Comparison of ENCODE assay signal across 1 cellular context in genomic region chr16:71807905-71808592, GRCh38.
TF ChIP-seq lines count a peak whose summit lies in the region.

No MANE protein-coding gene starts in this region.

TF ChIP-seq in K562, 482 proteins besides CTCF, POLR2A, EP300 and RAD21 (continues in another document):
- TF ChIP-seq ZNF395 (CRISPR knock-in tag; IDR thresholded peaks at IDR 0.05) (0 out of 2 replicates have a peak, but pooled peaks have one; percentile 28), ZNF274 (IDR thresholded peaks at IDR 0.05; ENCODE audit: borderline replicate concordance, low read depth, low read length) (no peak), HDAC1 (IDR thresholded peaks at IDR 0.05) (peak in 1 of 2 experiments; percentile 43; a peak in 1 of 4 replicates), CBFA2T2 (conservative IDR thresholded peaks at IDR 0.05) (no peak), PHF21A (IDR thresholded peaks at IDR 0.05; ENCODE audit: borderline replicate concordance, low read depth) (no peak), NKRF (IDR thresholded peaks at IDR 0.05; ENCODE audit: borderline replicate concordance) (peak; percentile 69), NCOA2 (IDR thresholded peaks at IDR 0.05; ENCODE audit: partially characterized antibody in 2 of 2) (no peak), HMGN3 (IDR thresholded peaks at IDR 0.05; ENCODE audit: borderline replicate concordance, extremely low read depth, insufficient read length, low read depth, low read length) (peak; percentile 27), CTCFL (IDR thresholded peaks at IDR 0.05; ENCODE audit: borderline replicate concordance, insufficient read depth, low read depth, low read length, poor library complexity, severe bottlenecking) (no peak), ERF (CRISPR knock-in tag; IDR thresholded peaks at IDR 0.05) (no peak), MCM5 (IDR thresholded peaks at IDR 0.05; ENCODE audit: low read depth) (no peak), KAT7 (CRISPR knock-in tag; IDR thresholded peaks at IDR 0.05; ENCODE audit: borderline replicate concordance) (no peak; the same call in 1 of the 2 replicates), MTF1 (CRISPR knock-in tag; IDR thresholded peaks at IDR 0.05; ENCODE audit: borderline replicate concordance) (no peak), PHTF2 (CRISPR knock-in tag; IDR thresholded peaks at IDR 0.05) (no peak), BRF1 (IDR thresholded peaks at IDR 0.05; ENCODE audit: borderline replicate concordance, extremely low read depth, insufficient read length) (no peak), ZNF280A (IDR thresholded peaks at IDR 0.05; ENCODE audit: low read depth, partially characterized antibody) (peak; percentile 21), NCOA4 (IDR thresholded peaks at IDR 0.05; ENCODE audit: partially characterized antibody) (peak; percentile 18), RCOR1 (IDR thresholded peaks at IDR 0.05; ENCODE audit: borderline replicate concordance in 1 of 2, low read depth in 2 of 2, low read length in 2 of 2) (no peak), TOE1 (IDR thresholded peaks at IDR 0.05; ENCODE audit: borderline replicate concordance) (peak; percentile 45; the same call in 1 of the 2 replicates), TOE1 (CRISPR knock-in tag; IDR thresholded peaks at IDR 0.05; ENCODE audit: borderline replicate concordance, low read depth) (no peak), ZNF561 (CRISPR knock-in tag; conservative IDR thresholded peaks at IDR 0.05) (no peak), GATAD2B (IDR thresholded peaks at IDR 0.05; ENCODE audit: borderline replicate concordance) (no peak), GTF2A2 (tag; IDR thresholded peaks at IDR 0.05) (no peak), MEIS2 (IDR thresholded peaks at IDR 0.05; ENCODE audit: partially characterized antibody) (peak; percentile 25), TEAD2 (tag; IDR thresholded peaks at IDR 0.05) (no peak), NBN (IDR thresholded peaks at IDR 0.05; ENCODE audit: low read depth) (no peak), ZNF124 (CRISPR knock-in tag; IDR thresholded peaks at IDR 0.05) (no peak), ILK (tag; IDR thresholded peaks at IDR 0.05; ENCODE audit: borderline replicate concordance, low read depth) (no peak), MLLT1 (IDR thresholded peaks at IDR 0.05) (peak; percentile 36 to 62; a peak in 1 of 4 replicates), ZBTB43 (CRISPR knock-in tag; IDR thresholded peaks at IDR 0.05) (0 out of 2 replicates have a peak, but pooled peaks have one; percentile 21), DIDO1 (tag; IDR thresholded peaks at IDR 0.05; ENCODE audit: low read depth) (no peak), MIER1 (IDR thresholded peaks at IDR 0.05; ENCODE audit: low read depth) (no peak), REST (CRISPR knock-in tag; IDR thresholded peaks at IDR 0.05; ENCODE audit: low read depth) (0 out of 2 replicates have a peak, but pooled peaks have one; percentile 20), CHD2 (IDR thresholded peaks at IDR 0.05; ENCODE audit: low read depth, low read length) (no peak), ZMIZ1 (IDR thresholded peaks at IDR 0.05; ENCODE audit: low read depth in 2 of 2, low read length in 2 of 2) (0 out of 4 replicates have a peak, but pooled peaks of 1 of the 2 experiments have one; percentile 11), PATZ1 (CRISPR knock-in tag; IDR thresholded peaks at IDR 0.05; ENCODE audit: borderline replicate concordance) (no peak), FUS (optimal IDR thresholded peaks at IDR 0.05; ENCODE audit: low read depth, low read length) (no peak)
